In the genomic region with DNA sequence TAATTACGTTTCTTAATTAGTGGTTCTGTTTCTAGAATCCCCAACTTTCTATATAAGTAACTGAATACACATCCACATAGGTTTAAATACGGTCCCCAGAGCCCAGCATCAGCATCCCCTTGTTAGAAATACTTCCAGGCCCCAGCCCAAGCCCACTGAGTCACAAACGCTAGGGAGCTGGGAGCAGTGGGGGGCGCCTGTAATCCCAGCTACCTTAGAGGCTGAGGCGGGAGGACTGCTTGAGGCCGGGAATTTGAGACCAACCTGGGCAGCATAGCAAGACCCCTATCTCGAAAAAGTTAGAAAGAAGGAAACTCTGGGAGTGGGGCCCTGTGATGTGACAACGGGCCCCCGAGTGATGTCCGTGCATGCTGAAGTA, we compare ENCODE assay signal across 1 cellular context.
TF ChIP-seq lines count a peak whose summit lies in the region.

No MANE protein-coding gene starts in this region.

TF ChIP-seq in GM12878, 131 proteins besides CTCF, POLR2A, EP300 and RAD21:
- TF ChIP-seq SMC3 (IDR thresholded peaks at IDR 0.05; ENCODE audit: borderline replicate concordance, low read length) (no peak), RCOR1 (conservative IDR thresholded peaks at IDR 0.05; ENCODE audit: low read depth, low read length) (no peak), SMAD1 (IDR thresholded peaks at IDR 0.05; ENCODE audit: low read depth, partially characterized antibody) (no peak), ZBTB33 (IDR thresholded peaks at IDR 0.05) (no peak)
